In the genomic region with DNA sequence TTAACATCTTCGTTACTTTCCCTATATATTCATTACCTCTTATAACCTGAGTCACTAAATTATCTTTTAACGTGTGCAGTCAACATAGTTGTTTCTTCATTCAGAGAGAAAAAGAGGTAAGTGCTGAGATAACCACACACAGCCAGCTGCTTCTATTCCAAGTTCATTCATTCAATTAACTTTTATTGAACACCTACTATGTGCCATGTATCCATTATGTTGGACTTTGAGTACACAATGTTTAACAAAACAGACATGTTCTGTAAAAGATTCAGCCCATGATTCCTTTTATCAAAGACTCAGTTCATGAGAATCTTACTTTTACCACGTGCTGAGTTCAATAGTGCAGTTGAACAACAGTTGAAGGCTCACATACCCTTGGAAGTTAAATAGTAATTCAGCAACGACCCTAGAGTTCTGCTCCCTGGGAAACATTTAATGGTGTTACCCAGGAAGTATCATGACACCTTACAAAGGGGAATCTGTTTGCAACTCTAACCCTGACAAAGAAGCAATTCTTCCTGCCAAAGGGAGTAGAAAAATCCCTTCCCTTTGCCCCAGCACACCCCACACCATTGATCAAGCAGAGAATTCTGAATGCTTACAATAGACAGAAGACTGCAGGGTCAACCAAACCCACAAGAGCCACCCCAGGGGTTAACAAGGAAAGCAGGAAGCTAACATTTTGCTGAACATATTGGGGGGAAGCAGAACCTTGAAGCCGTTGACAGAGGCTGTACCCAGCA, we compare ENCODE assay signal across 1 cellular context.
TF ChIP-seq lines count a peak whose summit lies in the region.

No MANE protein-coding gene starts in this region.

TF ChIP-seq in HepG2, 621 proteins besides CTCF, POLR2A, EP300 and RAD21 (continued from another document and continues in another):
- TF ChIP-seq, protein P1, sequence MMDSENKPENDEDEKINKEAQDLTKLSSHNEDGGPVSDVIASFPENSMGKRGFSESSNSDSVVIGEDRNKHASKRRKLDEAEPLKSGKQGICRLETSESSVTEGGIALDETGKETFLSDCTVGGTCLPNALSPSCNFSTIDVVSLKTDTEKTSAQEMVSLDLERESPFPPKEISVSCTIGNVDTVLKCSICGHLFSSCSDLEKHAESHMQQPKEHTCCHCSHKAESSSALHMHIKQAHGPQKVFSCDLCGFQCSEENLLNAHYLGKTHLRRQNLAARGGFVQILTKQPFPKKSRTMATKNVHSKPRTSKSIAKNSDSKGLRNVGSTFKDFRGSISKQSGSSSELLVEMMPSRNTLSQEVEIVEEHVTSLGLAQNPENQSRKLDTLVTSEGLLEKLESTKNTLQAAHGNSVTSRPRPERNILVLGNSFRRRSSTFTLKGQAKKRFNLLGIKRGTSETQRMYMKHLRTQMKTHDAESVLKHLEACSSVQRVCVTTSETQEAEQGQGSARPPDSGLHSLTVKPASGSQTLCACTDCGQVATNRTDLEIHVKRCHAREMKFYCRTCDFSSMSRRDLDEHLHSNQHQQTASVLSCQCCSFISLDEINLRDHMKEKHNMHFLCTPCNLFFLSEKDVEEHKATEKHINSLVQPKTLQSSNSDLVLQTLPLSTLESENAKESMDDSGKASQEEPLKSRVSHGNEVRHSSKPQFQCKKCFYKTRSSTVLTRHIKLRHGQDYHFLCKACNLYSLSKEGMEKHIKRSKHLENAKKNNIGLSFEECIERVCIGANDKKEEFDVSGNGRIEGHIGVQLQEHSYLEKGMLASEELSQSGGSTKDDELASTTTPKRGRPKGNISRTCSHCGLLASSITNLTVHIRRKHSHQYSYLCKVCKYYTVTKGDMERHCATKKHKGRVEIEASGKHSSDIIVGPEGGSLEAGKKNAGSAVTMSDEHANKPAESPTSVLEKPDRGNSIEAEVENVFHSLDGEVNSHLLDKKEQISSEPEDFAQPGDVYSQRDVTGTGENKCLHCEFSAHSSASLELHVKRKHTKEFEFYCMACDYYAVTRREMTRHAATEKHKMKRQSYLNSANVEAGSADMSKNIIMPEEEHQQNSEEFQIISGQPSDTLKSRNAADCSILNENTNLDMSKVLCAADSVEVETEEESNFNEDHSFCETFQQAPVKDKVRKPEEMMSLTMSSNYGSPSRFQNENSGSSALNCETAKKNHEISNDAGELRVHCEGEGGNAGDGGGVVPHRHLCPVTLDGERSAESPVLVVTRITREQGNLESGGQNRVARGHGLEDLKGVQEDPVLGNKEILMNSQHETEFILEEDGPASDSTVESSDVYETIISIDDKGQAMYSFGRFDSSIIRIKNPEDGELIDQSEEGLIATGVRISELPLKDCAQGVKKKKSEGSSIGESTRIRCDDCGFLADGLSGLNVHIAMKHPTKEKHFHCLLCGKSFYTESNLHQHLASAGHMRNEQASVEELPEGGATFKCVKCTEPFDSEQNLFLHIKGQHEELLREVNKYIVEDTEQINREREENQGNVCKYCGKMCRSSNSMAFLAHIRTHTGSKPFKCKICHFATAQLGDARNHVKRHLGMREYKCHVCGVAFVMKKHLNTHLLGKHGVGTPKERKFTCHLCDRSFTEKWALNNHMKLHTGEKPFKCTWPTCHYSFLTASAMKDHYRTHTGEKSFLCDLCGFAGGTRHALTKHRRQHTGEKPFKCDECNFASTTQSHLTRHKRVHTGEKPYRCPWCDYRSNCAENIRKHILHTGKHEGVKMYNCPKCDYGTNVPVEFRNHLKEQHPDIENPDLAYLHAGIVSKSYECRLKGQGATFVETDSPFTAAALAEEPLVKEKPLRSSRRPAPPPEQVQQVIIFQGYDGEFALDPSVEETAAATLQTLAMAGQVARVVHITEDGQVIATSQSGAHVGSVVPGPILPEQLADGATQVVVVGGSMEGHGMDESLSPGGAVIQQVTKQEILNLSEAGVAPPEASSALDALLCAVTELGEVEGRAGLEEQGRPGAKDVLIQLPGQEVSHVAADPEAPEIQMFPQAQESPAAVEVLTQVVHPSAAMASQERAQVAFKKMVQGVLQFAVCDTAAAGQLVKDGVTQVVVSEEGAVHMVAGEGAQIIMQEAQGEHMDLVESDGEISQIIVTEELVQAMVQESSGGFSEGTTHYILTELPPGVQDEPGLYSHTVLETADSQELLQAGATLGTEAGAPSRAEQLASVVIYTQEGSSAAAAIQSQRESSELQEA (CRISPR knock-in tag; IDR thresholded peaks at IDR 0.05; ENCODE audit: not compliant biosample characterization): no peak
- TF ChIP-seq, protein P2, sequence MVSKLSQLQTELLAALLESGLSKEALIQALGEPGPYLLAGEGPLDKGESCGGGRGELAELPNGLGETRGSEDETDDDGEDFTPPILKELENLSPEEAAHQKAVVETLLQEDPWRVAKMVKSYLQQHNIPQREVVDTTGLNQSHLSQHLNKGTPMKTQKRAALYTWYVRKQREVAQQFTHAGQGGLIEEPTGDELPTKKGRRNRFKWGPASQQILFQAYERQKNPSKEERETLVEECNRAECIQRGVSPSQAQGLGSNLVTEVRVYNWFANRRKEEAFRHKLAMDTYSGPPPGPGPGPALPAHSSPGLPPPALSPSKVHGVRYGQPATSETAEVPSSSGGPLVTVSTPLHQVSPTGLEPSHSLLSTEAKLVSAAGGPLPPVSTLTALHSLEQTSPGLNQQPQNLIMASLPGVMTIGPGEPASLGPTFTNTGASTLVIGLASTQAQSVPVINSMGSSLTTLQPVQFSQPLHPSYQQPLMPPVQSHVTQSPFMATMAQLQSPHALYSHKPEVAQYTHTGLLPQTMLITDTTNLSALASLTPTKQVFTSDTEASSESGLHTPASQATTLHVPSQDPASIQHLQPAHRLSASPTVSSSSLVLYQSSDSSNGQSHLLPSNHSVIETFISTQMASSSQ (IDR thresholded peaks at IDR 0.05; ENCODE audit: low read depth): peak; percentile 38; the same call in 1 of the 2 replicates
- TF ChIP-seq, protein P2 (CRISPR knock-in tag; IDR thresholded peaks at IDR 0.05; ENCODE audit: borderline replicate concordance): peak; percentile 64; the same call in 1 of the 2 replicates
- TF ChIP-seq ZKSCAN1 (IDR thresholded peaks at IDR 0.05; ENCODE audit: low read length): peak; percentile 91
- TF ChIP-seq ZNF652 (CRISPR knock-in tag; IDR thresholded peaks at IDR 0.05; ENCODE audit: borderline replicate concordance, low read depth): 0 out of 2 replicates have a peak, but pooled peaks have one; percentile 62
- no peak for TF ChIP-seq RAD51 (IDR thresholded peaks at IDR 0.05; ENCODE audit: borderline replicate concordance)
- TF ChIP-seq ZSCAN20 (CRISPR knock-in tag; IDR thresholded peaks at IDR 0.05; ENCODE audit: borderline replicate concordance): no peak
- peak; percentile 23; the same call in 1 of the 2 replicates for TF ChIP-seq PHF21A (CRISPR knock-in tag; IDR thresholded peaks at IDR 0.05)
- TF ChIP-seq NONO (IDR thresholded peaks at IDR 0.05): no peak
- TF ChIP-seq NONO (CRISPR knock-in tag; conservative IDR thresholded peaks at IDR 0.05): 0 out of 2 replicates have a peak, but pooled peaks have one; percentile 41
- TF ChIP-seq EHMT2 (IDR thresholded peaks at IDR 0.05; ENCODE audit: borderline replicate concordance, low read depth, low read length): peak; percentile 41; the same call in 1 of the 2 replicates
- TF ChIP-seq RELA (CRISPR knock-in tag; IDR thresholded peaks at IDR 0.05): no peak
- TF ChIP-seq DPF2 (CRISPR knock-in tag; IDR thresholded peaks at IDR 0.05; ENCODE audit: borderline replicate concordance, low read depth): peak; percentile 36; the same call in 1 of the 2 replicates
- TF ChIP-seq NCOA2 (CRISPR knock-in tag; IDR thresholded peaks at IDR 0.05): peak; percentile 12; the same call in 1 of the 2 replicates
- peak; percentile 70 for TF ChIP-seq BCL6 (CRISPR knock-in tag; IDR thresholded peaks at IDR 0.05)
- no peak for TF ChIP-seq PTBP1 (IDR thresholded peaks at IDR 0.05; ENCODE audit: low read depth, low read length, poor library complexity, severe bottlenecking)
- TF ChIP-seq ASH2L (IDR thresholded peaks at IDR 0.05; ENCODE audit: insufficient read length, low read depth, low read length): peak; percentile 40
- TF ChIP-seq, protein P3, sequence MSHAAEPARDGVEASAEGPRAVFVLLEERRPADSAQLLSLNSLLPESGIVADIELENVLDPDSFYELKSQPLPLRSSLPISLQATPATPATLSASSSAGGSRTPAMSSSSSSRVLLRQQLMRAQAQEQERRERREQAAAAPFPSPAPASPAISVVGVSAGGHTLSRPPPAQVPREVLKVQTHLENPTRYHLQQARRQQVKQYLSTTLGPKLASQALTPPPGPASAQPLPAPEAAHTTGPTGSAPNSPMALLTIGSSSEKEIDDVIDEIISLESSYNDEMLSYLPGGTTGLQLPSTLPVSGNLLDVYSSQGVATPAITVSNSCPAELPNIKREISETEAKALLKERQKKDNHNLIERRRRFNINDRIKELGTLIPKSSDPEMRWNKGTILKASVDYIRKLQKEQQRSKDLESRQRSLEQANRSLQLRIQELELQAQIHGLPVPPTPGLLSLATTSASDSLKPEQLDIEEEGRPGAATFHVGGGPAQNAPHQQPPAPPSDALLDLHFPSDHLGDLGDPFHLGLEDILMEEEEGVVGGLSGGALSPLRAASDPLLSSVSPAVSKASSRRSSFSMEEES (CRISPR knock-in tag; IDR thresholded peaks at IDR 0.05): peak; percentile 41; the same call in 1 of the 2 replicates
- TF ChIP-seq, protein P4, sequence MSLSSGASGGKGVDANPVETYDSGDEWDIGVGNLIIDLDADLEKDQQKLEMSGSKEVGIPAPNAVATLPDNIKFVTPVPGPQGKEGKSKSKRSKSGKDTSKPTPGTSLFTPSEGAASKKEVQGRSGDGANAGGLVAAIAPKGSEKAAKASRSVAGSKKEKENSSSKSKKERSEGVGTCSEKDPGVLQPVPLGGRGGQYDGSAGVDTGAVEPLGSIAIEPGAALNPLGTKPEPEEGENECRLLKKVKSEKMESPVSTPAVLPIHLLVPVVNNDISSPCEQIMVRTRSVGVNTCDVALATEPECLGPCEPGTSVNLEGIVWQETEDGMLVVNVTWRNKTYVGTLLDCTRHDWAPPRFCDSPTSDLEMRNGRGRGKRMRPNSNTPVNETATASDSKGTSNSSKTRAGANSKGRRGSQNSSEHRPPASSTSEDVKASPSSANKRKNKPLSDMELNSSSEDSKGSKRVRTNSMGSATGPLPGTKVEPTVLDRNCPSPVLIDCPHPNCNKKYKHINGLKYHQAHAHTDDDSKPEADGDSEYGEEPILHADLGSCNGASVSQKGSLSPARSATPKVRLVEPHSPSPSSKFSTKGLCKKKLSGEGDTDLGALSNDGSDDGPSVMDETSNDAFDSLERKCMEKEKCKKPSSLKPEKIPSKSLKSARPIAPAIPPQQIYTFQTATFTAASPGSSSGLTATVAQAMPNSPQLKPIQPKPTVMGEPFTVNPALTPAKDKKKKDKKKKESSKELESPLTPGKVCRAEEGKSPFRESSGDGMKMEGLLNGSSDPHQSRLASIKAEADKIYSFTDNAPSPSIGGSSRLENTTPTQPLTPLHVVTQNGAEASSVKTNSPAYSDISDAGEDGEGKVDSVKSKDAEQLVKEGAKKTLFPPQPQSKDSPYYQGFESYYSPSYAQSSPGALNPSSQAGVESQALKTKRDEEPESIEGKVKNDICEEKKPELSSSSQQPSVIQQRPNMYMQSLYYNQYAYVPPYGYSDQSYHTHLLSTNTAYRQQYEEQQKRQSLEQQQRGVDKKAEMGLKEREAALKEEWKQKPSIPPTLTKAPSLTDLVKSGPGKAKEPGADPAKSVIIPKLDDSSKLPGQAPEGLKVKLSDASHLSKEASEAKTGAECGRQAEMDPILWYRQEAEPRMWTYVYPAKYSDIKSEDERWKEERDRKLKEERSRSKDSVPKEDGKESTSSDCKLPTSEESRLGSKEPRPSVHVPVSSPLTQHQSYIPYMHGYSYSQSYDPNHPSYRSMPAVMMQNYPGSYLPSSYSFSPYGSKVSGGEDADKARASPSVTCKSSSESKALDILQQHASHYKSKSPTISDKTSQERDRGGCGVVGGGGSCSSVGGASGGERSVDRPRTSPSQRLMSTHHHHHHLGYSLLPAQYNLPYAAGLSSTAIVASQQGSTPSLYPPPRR (CRISPR knock-in tag; IDR thresholded peaks at IDR 0.05; ENCODE audit: borderline replicate concordance): peak; percentile 52; the same call in 1 of the 2 replicates
- TF ChIP-seq ZNF563 (CRISPR knock-in tag; IDR thresholded peaks at IDR 0.05): no peak
- no peak for TF ChIP-seq MIXL1 (CRISPR knock-in tag; IDR thresholded peaks at IDR 0.05)
- TF ChIP-seq, protein P5, sequence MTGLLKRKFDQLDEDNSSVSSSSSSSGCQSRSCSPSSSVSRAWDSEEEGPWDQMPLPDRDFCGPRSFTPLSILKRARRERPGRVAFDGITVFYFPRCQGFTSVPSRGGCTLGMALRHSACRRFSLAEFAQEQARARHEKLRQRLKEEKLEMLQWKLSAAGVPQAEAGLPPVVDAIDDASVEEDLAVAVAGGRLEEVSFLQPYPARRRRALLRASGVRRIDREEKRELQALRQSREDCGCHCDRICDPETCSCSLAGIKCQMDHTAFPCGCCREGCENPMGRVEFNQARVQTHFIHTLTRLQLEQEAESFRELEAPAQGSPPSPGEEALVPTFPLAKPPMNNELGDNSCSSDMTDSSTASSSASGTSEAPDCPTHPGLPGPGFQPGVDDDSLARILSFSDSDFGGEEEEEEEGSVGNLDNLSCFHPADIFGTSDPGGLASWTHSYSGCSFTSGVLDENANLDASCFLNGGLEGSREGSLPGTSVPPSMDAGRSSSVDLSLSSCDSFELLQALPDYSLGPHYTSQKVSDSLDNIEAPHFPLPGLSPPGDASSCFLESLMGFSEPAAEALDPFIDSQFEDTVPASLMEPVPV (CRISPR knock-in tag; IDR thresholded peaks at IDR 0.05): no peak
- TF ChIP-seq ZNF343 (CRISPR knock-in tag; IDR thresholded peaks at IDR 0.05): no peak
- 0 out of 2 replicates have a peak, but pooled peaks have one; percentile 8 for TF ChIP-seq NR2F6 (IDR thresholded peaks at IDR 0.05)
- no peak for TF ChIP-seq NR2F6 (CRISPR knock-in tag; IDR thresholded peaks at IDR 0.05)
- no peak for TF ChIP-seq JDP2 (CRISPR knock-in tag; IDR thresholded peaks at IDR 0.05; ENCODE audit: borderline replicate concordance)
- TF ChIP-seq LCORL (IDR thresholded peaks at IDR 0.05): no peak
- TF ChIP-seq LCORL (CRISPR knock-in tag; IDR thresholded peaks at IDR 0.05): 0 out of 2 replicates have a peak, but pooled peaks have one; percentile 31
- TF ChIP-seq, protein P6, sequence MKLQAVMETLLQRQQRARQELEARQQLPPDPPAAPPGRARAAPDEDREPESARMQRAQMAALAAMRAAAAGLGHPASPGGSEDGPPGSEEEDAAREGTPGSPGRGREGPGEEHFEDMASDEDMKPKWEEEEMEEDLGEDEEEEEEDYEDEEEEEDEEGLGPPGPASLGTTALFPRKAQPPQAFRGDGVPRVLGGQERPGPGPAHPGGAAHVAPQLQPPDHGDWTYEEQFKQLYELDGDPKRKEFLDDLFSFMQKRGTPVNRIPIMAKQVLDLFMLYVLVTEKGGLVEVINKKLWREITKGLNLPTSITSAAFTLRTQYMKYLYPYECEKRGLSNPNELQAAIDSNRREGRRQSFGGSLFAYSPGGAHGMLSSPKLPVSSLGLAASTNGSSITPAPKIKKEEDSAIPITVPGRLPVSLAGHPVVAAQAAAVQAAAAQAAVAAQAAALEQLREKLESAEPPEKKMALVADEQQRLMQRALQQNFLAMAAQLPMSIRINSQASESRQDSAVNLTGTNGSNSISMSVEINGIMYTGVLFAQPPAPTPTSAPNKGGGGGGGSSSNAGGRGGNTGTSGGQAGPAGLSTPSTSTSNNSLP (IDR thresholded peaks at IDR 0.05; ENCODE audit: low read depth, low read length): no peak
- TF ChIP-seq ZNF788 (CRISPR knock-in tag; IDR thresholded peaks at IDR 0.05; ENCODE audit: borderline replicate concordance): no peak
